12 cellular contexts compared by ENCODE assay signal in genomic region chr7:44159824-44160630, GRCh38. TPM values are rescaled to one million over a fixed set of nuclear protein-coding genes. Genes with fewer than 3 reads are reported as not detected.
"Had no signal": no experiment of that assay in that cellular context is flagged by ENCODE, and none has a peak within 500 bp of the region (broad histone marks: within the 10 kb centered on the region; RNA-seq: fewer than 3 reads in every experiment).

No MANE protein-coding gene starts in this region.

- ATAC-seq: activated CD8-positive, alpha-beta T cell treated with anti-CD3 and anti-CD28 coated beads, Interleukin-2, amount 10 ng/mL, durations not matched to agents 7 days and 5 days; stimulated activated naive B cell treated with anti-CD40 and anti-IgM and Interleukin-4, amounts not matched to agents 10 μg/mL and 1 μg/mL and 100 μg/mL, for 72 hours had no signal

- DNase-seq: activated B cell treated with CpG ODN at 0.5 μM for 24 hours; activated CD4-positive, alpha-beta T cell treated with anti-CD3 and anti-CD28 coated beads for 48 hours; activated CD8-positive, alpha-beta T cell treated with anti-CD3 and anti-CD28 coated beads, Interleukin-2, amount 10 ng/mL, durations not matched to agents 7 days and 5 days; activated naive CD4-positive, alpha-beta T cell treated with Interleukin-2 at 50 U/mL for 16 hours; brain microvascular endothelial cell; erythroblast; ovary; stimulated activated CD4-positive, alpha-beta T cell treated with anti-CD3 and anti-CD28 coated beads, Interleukin-15, amount 100 ng/mL, for 24 hours; stimulated activated CD4-positive, alpha-beta T cell treated with anti-CD3 and anti-CD28 coated beads, Interleukin-4, amount 100 ng/mL, for 1 hour; stimulated activated naive B cell treated with anti-CD40 and anti-IgM and Interleukin-4, amounts not matched to agents 10 μg/mL and 1 μg/mL and 100 μg/mL, for 72 hours; transverse colon had no signal

RNA-seq across cellular contexts. Expression of gene MYL7, which starts 18.9 kb away (rescaled TPM):
- total RNA-seq: activated B cell treated with CpG ODN at 0.5 μM for 24 hours; activated CD8-positive, alpha-beta T cell treated with anti-CD3 and anti-CD28 coated beads, Interleukin-2, amount 10 ng/mL, durations not matched to agents 7 days and 5 days; subcutaneous adipose tissue; transverse colon had no signal

RNA-seq across cellular contexts. Expression of gene GCK, which starts 29.2 kb away (rescaled TPM):
- total RNA-seq: activated CD8-positive, alpha-beta T cell treated with anti-CD3 and anti-CD28 coated beads, Interleukin-2, amount 10 ng/mL, durations not matched to agents 7 days and 5 days had no signal
